Comparison of ENCODE assay signal across 18 cellular contexts in the genomic region with DNA sequence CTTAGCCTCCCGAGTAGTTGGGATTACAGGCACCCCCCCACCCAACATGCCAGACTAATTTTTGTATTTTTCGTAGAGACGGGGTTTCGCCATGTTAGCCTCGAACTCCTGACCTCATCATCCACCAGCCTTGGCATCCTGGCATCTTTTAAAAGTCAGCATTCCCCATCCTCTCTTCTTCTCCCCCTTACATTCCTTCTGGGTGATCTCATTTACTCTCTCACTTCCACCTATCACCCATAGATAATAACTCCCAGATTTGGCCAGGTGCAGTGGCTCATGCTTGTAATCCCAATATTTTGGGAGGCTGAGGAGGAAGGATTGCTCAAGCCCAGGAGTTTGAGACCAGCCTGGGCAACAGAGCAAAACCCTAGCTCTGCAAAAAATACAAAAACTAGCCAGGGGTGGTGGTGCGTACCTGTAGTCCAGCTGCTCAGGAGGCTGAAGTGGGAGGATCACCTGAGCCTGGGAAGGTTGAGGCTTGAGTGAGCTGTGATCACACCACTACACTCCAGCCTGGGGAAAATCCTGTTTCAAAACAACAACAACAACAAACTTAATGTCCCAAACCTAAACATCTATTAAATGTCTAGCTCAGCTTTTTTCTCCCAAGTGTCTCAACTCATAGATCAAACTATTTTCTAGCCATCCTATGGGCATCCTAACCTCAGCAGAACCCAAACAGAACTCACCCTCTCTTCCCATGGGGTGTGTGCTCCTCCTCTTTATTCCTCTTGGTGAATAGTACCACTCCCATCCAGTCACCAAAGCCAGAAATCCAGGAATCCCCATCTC. TPM values are rescaled to one million over a fixed set of nuclear protein-coding genes. Genes with fewer than 3 reads are reported as not detected.
DNase-seq lines count a peak whose midpoint lies in the region; ATAC-seq and TF ChIP-seq lines count a peak whose summit lies in the region.
"Had no signal": no experiment of that assay in that cellular context is flagged by ENCODE, and none has a peak within 500 bp of the region (broad histone marks: within the 10 kb centered on the region; RNA-seq: fewer than 3 reads in every experiment).

No MANE protein-coding gene starts in this region.

- DNase-seq in CD8-positive, alpha-beta memory T cell, result no peak
- DNase-seq in H9 (no peak), neural progenitor cell (ENCODE audit: low spot score) (no peak), KG1 (lab: John Stamatoyannopoulos, UW) (no peak), head of caudate nucleus (no peak)
- DNase-seq in central memory CD8-positive, alpha-beta T cell (ENCODE audit: low spot score in 2 of 2), result no peak
- DNase-seq: DMS79 treated with DMSO at 0.1 percent for 48 hours, H7, NCI-H1417, NCI-H187, NCI-H2227 treated with DMSO at 0.1 percent for 48 hours, NCI-H524, NCI-H82, SIG-M5 had no signal

- POLR2A ChIA-PET in CD8-positive, alpha-beta memory T cell (lab: Charles Lee), result interaction anchor here (0.5 kb wide), 1 partner anchor 58 kb away, joined by 3 read pairs; no protein-coding TSS in a partner anchor

- H3K79me2 ChIP-seq in H9 (ENCODE audit: insufficient read depth, low read length) (no peaks in the 10 kb centered on the region), neural progenitor cell (ENCODE audit: low read depth) (no peaks in the 10 kb centered on the region)

- no peak overlapping the region for H2BK20ac ChIP-seq in H9 (ENCODE audit: low read depth, low read length, poor library complexity, severe bottlenecking)

- peaks cover 15 to 23% of the 10 kb centered on the region in 2 donors for H3K27me3 Mint-ChIP-seq in CD8-positive, alpha-beta memory T cell
- peaks cover 15% of the 10 kb centered on the region for H3K27me3 Mint-ChIP-seq in H9 (ENCODE audit: low read depth)
- peaks cover 29% of the 10 kb centered on the region for H3K27me3 Mint-ChIP-seq in central memory CD8-positive, alpha-beta T cell
- peaks cover 18% of the 10 kb centered on the region for H3K27me3 Mint-ChIP-seq in neural progenitor cell (ENCODE audit: insufficient read depth, low read depth)

- no peak overlapping the region for H3K4me3 ChIP-seq in CD8-positive, alpha-beta memory T cell (ENCODE audit: low read length)
- no peak overlapping the region for H3K4me3 ChIP-seq in neural progenitor cell

- H3K56ac ChIP-seq in H9 (ENCODE audit: insufficient read length, low read depth, low read length), result no peak overlapping the region

- H3K4me2 ChIP-seq in H9 (ENCODE audit: insufficient read depth, insufficient read length, low read length) (no peak overlapping the region), neural progenitor cell (no peak overlapping the region)

- no peak overlapping the region for H3K27ac ChIP-seq in CD8-positive, alpha-beta memory T cell (ENCODE audit: low read depth, low read length)
- H3K27ac ChIP-seq in H9 (ENCODE audit: insufficient read length, low read depth, low read length), result no peak overlapping the region
- no peak overlapping the region for H3K27ac ChIP-seq in neural progenitor cell
- H3K27ac ChIP-seq: C4-2B, RWPE1 had no signal

- CTCF ChIA-PET in CD8-positive, alpha-beta memory T cell (lab: Charles Lee), result no interaction called here

- no peak overlapping the region for H3K4ac ChIP-seq in H9 (ENCODE audit: low read depth, low read length)

- no peak overlapping the region for H2BK15ac ChIP-seq in H9 (ENCODE audit: low read depth, low read length)

- H3T11ph ChIP-seq in H9 (ENCODE audit: low read length), result no peak overlapping the region

- H3K4me1 ChIP-seq in CD8-positive, alpha-beta memory T cell (ENCODE audit: insufficient read depth, low read length), result peaks cover 2% of the 10 kb centered on the region
- H3K4me1 ChIP-seq in H9 (ENCODE audit: insufficient read depth, low read length), result no peaks in the 10 kb centered on the region; the same call in 1 of the 2 replicates
- H3K4me1 ChIP-seq in neural progenitor cell, result no peaks in the 10 kb centered on the region

- no peak overlapping the region for H3K9ac ChIP-seq in H9 (ENCODE audit: extremely low read depth, insufficient read length, low read length)
- H3K9ac ChIP-seq in neural progenitor cell, result no peak overlapping the region

- H3K36me3 Mint-ChIP-seq in CD8-positive, alpha-beta memory T cell, result peaks cover 0 to 27% (median 4%) of the 10 kb centered on the region in 3 donors
- H3K36me3 Mint-ChIP-seq in H9 (ENCODE audit: insufficient read depth in 1 of 3, low read depth in 3 of 3), result peaks cover 1 to 6% (median 5%) of the 10 kb centered on the region in 3 experiments; a peak in 4 of 7 replicates
- peaks cover 6% of the 10 kb centered on the region for H3K36me3 Mint-ChIP-seq in central memory CD8-positive, alpha-beta T cell (ENCODE audit: insufficient read depth)
- H3K36me3 Mint-ChIP-seq in neural progenitor cell, result no peaks in the 10 kb centered on the region

- no peak overlapping the region for H4K5ac ChIP-seq in H9 (ENCODE audit: insufficient read length, low read depth, low read length)

- no peak overlapping the region for H2BK120ac ChIP-seq in H9 (ENCODE audit: low read depth, low read length, poor library complexity, severe bottlenecking)

- TF ChIP-seq CTCF in H9 (conservative IDR thresholded peaks at IDR 0.05) (no peak), neural progenitor cell (IDR thresholded peaks at IDR 0.05) (no peak)

- no peaks in the 10 kb centered on the region for H3K9me3 ChIP-seq in CD8-positive, alpha-beta memory T cell (ENCODE audit: low read length)
- H3K9me3 ChIP-seq in H9 (ENCODE audit: control insufficient read depth, low read depth, low read length), result no peaks in the 10 kb centered on the region
- no peaks in the 10 kb centered on the region for H3K9me3 ChIP-seq in neural progenitor cell (ENCODE audit: low read depth)

- intact Hi-C loops in head of caudate nucleus (cut with DNase I), result no loop called here

- H4K20me1 ChIP-seq in H9 (ENCODE audit: control insufficient read depth, insufficient read depth, insufficient read length), result no peaks in the 10 kb centered on the region
- H4K20me1 ChIP-seq in neural progenitor cell (ENCODE audit: low read depth), result no peaks in the 10 kb centered on the region

- no CpG with 5 or more reads among the region's 6 CpGs for WGBS in H9 (ENCODE audit: extremely low coverage, insufficient read length, low lambda C conversion rate)

- H3K36me3 ChIP-seq in CD8-positive, alpha-beta memory T cell (ENCODE audit: insufficient read depth, low read length), result no peaks in the 10 kb centered on the region
- H3K36me3 ChIP-seq in neural progenitor cell, result no peaks in the 10 kb centered on the region

- H3K14ac ChIP-seq in H9 (ENCODE audit: insufficient read depth, low read length), result no peak overlapping the region

- H4K91ac ChIP-seq in H9 (ENCODE audit: insufficient read length, low read depth, low read length), result no peak overlapping the region

- peaks cover 3 to 8% (median 3%) of the 10 kb centered on the region in 3 donors for H3K4me1 Mint-ChIP-seq in CD8-positive, alpha-beta memory T cell
- H3K4me1 Mint-ChIP-seq in H9 (no peaks in the 10 kb centered on the region), neural progenitor cell (no peaks in the 10 kb centered on the region)
- peaks cover 3% of the 10 kb centered on the region for H3K4me1 Mint-ChIP-seq in central memory CD8-positive, alpha-beta T cell

- no peak overlapping the region for H4K8ac ChIP-seq in H9 (replicated peaks; ENCODE audit: insufficient read length, low read depth, low read length)

- no peak overlapping the region for H2AK5ac ChIP-seq in H9 (ENCODE audit: insufficient read length, low read length)

- no peak overlapping the region for H3K23ac ChIP-seq in H9 (ENCODE audit: insufficient read length, low read depth, low read length)

- H2BK5ac ChIP-seq in H9 (ENCODE audit: insufficient read length, low read length), result no peak overlapping the region

- H3K4me3 Mint-ChIP-seq in CD8-positive, alpha-beta memory T cell, result peak overlapping the region in 4 of 7 donors; percentile 13 to 79 (median 28)
- H3K4me3 Mint-ChIP-seq in H9, result no peak overlapping the region; a peak in 1 of 5 replicates
- H3K4me3 Mint-ChIP-seq in central memory CD8-positive, alpha-beta T cell, result no peak overlapping the region
- H3K4me3 Mint-ChIP-seq in neural progenitor cell, result no peak overlapping the region

- H3F3A ChIP-seq in neural progenitor cell (ENCODE audit: low read depth), result no peaks in the 10 kb centered on the region

- H3K27ac Mint-ChIP-seq in CD8-positive, alpha-beta memory T cell, result peak overlapping the region in 3 of 8 donors; percentile 4 to 68 (median 37)
- H3K27ac Mint-ChIP-seq in H9 (peak overlapping the region; percentile 13 to 18 (median 14); a peak in 3 of 7 replicates), neural progenitor cell (peak overlapping the region; percentile 19)
- H3K27ac Mint-ChIP-seq in central memory CD8-positive, alpha-beta T cell (ENCODE audit: low read depth), result peak overlapping the region; percentile 67

- peaks cover 6 to 19% (median 15%) of the 10 kb centered on the region in 5 donors for H3K9me3 Mint-ChIP-seq in CD8-positive, alpha-beta memory T cell
- peaks cover 4 to 14% of the 10 kb centered on the region in 2 experiments; a peak in 4 of 5 replicates for H3K9me3 Mint-ChIP-seq in H9
- peaks cover 7% of the 10 kb centered on the region for H3K9me3 Mint-ChIP-seq in central memory CD8-positive, alpha-beta T cell
- peaks cover 36% of the 10 kb centered on the region for H3K9me3 Mint-ChIP-seq in neural progenitor cell

- no peaks in the 10 kb centered on the region for H3K23me2 ChIP-seq in H9 (ENCODE audit: insufficient read length, low read depth, low read length, poor library complexity, severe bottlenecking)

- no peaks in the 10 kb centered on the region for H3K79me1 ChIP-seq in H9 (ENCODE audit: insufficient read depth, low read depth, low read length, poor library complexity, severe bottlenecking)

- no peak overlapping the region for H2BK12ac ChIP-seq in H9 (ENCODE audit: insufficient read length, low read depth, low read length)

- no peak overlapping the region for H3K18ac ChIP-seq in H9 (ENCODE audit: insufficient read length, low read depth, low read length)

- no peak overlapping the region for H2AFZ ChIP-seq in H9 (ENCODE audit: low read length)
- no peak overlapping the region for H2AFZ ChIP-seq in neural progenitor cell (replicated peaks)

- no peaks in the 10 kb centered on the region for H3K27me3 ChIP-seq in CD8-positive, alpha-beta memory T cell (ENCODE audit: insufficient read depth, low read length, poor library complexity, severe bottlenecking)
- H3K27me3 ChIP-seq in H9 (ENCODE audit: insufficient read depth, low read length), result no peaks in the 10 kb centered on the region
- H3K27me3 ChIP-seq in neural progenitor cell, result no peaks in the 10 kb centered on the region

- ATAC-seq in central memory CD8-positive, alpha-beta T cell (replicated peaks; ENCODE audit: extremely low read depth, poor library complexity, severe bottlenecking), result no peak
- no peak for ATAC-seq in HG02571 (IDR thresholded peaks at IDR 0.05; ENCODE audit: unreplicated experiment)
- ATAC-seq: SK-N-SH treated with all-trans-retinoic acid at 6 μM for 48 hours had no signal

RNA-seq across cellular contexts. Expression of gene SSTR2, which starts 16.1 kb away (rescaled TPM):
- total RNA-seq in CD8-positive, alpha-beta memory T cell, result 1 to 10 TPM in 1 of 2 experiments, under 1 TPM in 1; 0.53 to 1.3 TPM
- not detected for polyA plus RNA-seq in CD8-positive, alpha-beta memory T cell
- total RNA-seq in H9 (2021) (2.0 TPM in 2 replicates), neural progenitor cell (ENCODE audit: low replicate concordance) (0.43 and 0.74 TPM in 2 replicates)

RNA-seq across cellular contexts. Expression of gene COG1, which starts 44.1 kb away (rescaled TPM):
- 10 to 100 TPM; 24.6 to 26.5 TPM for total RNA-seq in CD8-positive, alpha-beta memory T cell
- polyA plus RNA-seq in CD8-positive, alpha-beta memory T cell, result 24.0 TPM
- 23.2 and 26.5 TPM in 2 replicates for total RNA-seq in H9 (2021)
- 11.7 and 22.9 TPM in 2 replicates for total RNA-seq in neural progenitor cell (ENCODE audit: low replicate concordance)

RNA-seq across cellular contexts. Expression of gene SLC39A11, which starts 56.2 kb away (rescaled TPM):
- 10 to 100 TPM; 17.2 to 18.5 TPM for total RNA-seq in CD8-positive, alpha-beta memory T cell
- 13.1 TPM for polyA plus RNA-seq in CD8-positive, alpha-beta memory T cell
- 14.5 and 15.2 TPM in 2 replicates for total RNA-seq in H9 (2021)
- 5.5 and 8.2 TPM in 2 replicates for total RNA-seq in neural progenitor cell (ENCODE audit: low replicate concordance)

Comparison
In these comparisons a context has a peak if more than half of its experiments do, and no peak if none do; other contexts are left out.
1. H3K4me3 Mint-ChIP-seq: peak in CD8-positive, alpha-beta memory T cell (4 of 7); none in H9 (0 of 2), central memory CD8-positive, alpha-beta T cell (single experiment) and neural progenitor cell (single experiment).